In the genomic region with DNA sequence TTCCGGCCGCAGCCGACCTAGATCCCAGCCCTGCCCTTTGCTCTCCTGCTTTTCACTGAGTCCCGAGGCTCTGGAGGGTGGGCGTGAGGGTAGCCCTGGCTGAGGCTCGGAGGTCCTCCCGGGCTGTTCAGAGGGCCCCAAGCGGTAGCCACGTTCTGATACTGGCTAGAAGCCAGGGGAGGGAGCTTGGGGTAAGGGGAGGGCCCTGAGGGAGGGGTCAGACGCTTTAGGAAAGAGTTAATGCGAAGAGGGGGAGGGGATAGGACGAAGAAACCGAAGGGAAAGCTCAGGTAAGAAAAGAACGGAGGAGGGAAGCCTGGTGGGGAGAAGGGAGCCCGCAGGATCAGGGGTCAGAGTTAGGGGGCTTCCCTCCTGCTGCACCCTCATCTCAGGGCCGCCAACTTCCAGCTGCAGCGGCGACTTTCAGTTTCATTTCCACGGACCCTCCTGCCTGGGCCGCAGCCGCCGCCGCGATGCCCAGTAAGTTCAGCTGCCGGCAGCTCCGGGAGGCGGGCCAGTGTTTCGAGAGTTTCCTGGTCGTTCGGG, we compare ENCODE assay signal across 8 cellular contexts. TPM values are rescaled to one million over a fixed set of nuclear protein-coding genes. Genes with fewer than 3 reads are reported as not detected.
A peak's percentile ranks its signal among the peaks of the same experiment; 100 is the strongest.
DNase-seq lines count a peak whose midpoint lies in the region; ATAC-seq and TF ChIP-seq lines count a peak whose summit lies in the region.

A gene with protein sequence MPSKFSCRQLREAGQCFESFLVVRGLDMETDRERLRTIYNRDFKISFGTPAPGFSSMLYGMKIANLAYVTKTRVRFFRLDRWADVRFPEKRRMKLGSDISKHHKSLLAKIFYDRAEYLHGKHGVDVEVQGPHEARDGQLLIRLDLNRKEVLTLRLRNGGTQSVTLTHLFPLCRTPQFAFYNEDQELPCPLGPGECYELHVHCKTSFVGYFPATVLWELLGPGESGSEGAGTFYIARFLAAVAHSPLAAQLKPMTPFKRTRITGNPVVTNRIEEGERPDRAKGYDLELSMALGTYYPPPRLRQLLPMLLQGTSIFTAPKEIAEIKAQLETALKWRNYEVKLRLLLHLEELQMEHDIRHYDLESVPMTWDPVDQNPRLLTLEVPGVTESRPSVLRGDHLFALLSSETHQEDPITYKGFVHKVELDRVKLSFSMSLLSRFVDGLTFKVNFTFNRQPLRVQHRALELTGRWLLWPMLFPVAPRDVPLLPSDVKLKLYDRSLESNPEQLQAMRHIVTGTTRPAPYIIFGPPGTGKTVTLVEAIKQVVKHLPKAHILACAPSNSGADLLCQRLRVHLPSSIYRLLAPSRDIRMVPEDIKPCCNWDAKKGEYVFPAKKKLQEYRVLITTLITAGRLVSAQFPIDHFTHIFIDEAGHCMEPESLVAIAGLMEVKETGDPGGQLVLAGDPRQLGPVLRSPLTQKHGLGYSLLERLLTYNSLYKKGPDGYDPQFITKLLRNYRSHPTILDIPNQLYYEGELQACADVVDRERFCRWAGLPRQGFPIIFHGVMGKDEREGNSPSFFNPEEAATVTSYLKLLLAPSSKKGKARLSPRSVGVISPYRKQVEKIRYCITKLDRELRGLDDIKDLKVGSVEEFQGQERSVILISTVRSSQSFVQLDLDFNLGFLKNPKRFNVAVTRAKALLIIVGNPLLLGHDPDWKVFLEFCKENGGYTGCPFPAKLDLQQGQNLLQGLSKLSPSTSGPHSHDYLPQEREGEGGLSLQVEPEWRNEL (plus strand): TSS at position 220 of the 546 bp plus-strand sequence. CDS start 254 bp downstream, at position 474.

- peaks cover 45 to 58% (median 52%) of the 10 kb centered on the region in 3 donors for H3K4me1 Mint-ChIP-seq in CD8-positive, alpha-beta memory T cell
- H3K4me1 Mint-ChIP-seq in activated T-helper 2 cell treated with anti-CD3 and anti-CD28 coated beads, Interferon-gamma antibody, Interleukin-2, Interleukin-4, amounts not matched to agents 10 μg/mL and 5 μg/mL and 100 μg/mL, durations not matched to agents 14 hours and 24 hours and 36 hours (ENCODE audit: low read depth): peaks cover 43% of the 10 kb centered on the region
- peaks cover 38% of the 10 kb centered on the region for H3K4me1 Mint-ChIP-seq in nephron

- H3K9me3 ChIP-seq in CD8-positive, alpha-beta memory T cell (ENCODE audit: low read length): no peaks in the 10 kb centered on the region

- ATAC-seq in GM21423 (IDR thresholded peaks at IDR 0.05; ENCODE audit: unreplicated experiment): peak; percentile 56

- TF ChIP-seq CTCF in nephron (IDR thresholded peaks at IDR 0.05; ENCODE audit: unreplicated experiment in 3 of 3): no peak

- peak within 1 kb of the TSS; percentile 81 for H3K27ac ChIP-seq in CD8-positive, alpha-beta memory T cell (ENCODE audit: low read depth, low read length)

- H3K27me3 ChIP-seq in CD8-positive, alpha-beta memory T cell (ENCODE audit: insufficient read depth, low read length, poor library complexity, severe bottlenecking): no peaks in the 10 kb centered on the region

- peak within 1 kb of the TSS; percentile 61 to 98 (median 94) for H3K27ac Mint-ChIP-seq in CD8-positive, alpha-beta memory T cell
- H3K27ac Mint-ChIP-seq in activated T-helper 2 cell treated with anti-CD3 and anti-CD28 coated beads, Interferon-gamma antibody, Interleukin-2, Interleukin-4, amounts not matched to agents 10 μg/mL and 5 μg/mL and 100 μg/mL, durations not matched to agents 14 hours and 24 hours and 36 hours: peak within 1 kb of the TSS; percentile 99
- H3K27ac Mint-ChIP-seq in nephron: peak within 1 kb of the TSS; percentile 99

- peak within 1 kb of the TSS; percentile 81 to 99 (median 97) for H3K4me3 Mint-ChIP-seq in CD8-positive, alpha-beta memory T cell
- peak within 1 kb of the TSS; percentile 99 for H3K4me3 Mint-ChIP-seq in activated T-helper 2 cell treated with anti-CD3 and anti-CD28 coated beads, Interferon-gamma antibody, Interleukin-2, Interleukin-4, amounts not matched to agents 10 μg/mL and 5 μg/mL and 100 μg/mL, durations not matched to agents 14 hours and 24 hours and 36 hours (ENCODE audit: low read depth)
- peak within 1 kb of the TSS; percentile 97 to 98 (median 97) for H3K4me3 Mint-ChIP-seq in nephron

- no peaks in the 10 kb centered on the region for H3K27me3 Mint-ChIP-seq in CD8-positive, alpha-beta memory T cell
- no peaks in the 10 kb centered on the region for H3K27me3 Mint-ChIP-seq in activated T-helper 2 cell treated with anti-CD3 and anti-CD28 coated beads, Interferon-gamma antibody, Interleukin-2, Interleukin-4, amounts not matched to agents 10 μg/mL and 5 μg/mL and 100 μg/mL, durations not matched to agents 14 hours and 24 hours and 36 hours (ENCODE audit: low read depth)
- H3K27me3 Mint-ChIP-seq in nephron (ENCODE audit: low read depth): no peaks in the 10 kb centered on the region

- peak within 1 kb of the TSS; percentile 79 for H3K4me3 ChIP-seq in CD8-positive, alpha-beta memory T cell (ENCODE audit: low read length)

- no peaks in the 10 kb centered on the region for H3K9me3 Mint-ChIP-seq in CD8-positive, alpha-beta memory T cell
- H3K9me3 Mint-ChIP-seq in activated T-helper 2 cell treated with anti-CD3 and anti-CD28 coated beads, Interferon-gamma antibody, Interleukin-2, Interleukin-4, amounts not matched to agents 10 μg/mL and 5 μg/mL and 100 μg/mL, durations not matched to agents 14 hours and 24 hours and 36 hours: no peaks in the 10 kb centered on the region
- H3K9me3 Mint-ChIP-seq in nephron: no peaks in the 10 kb centered on the region

- POLR2A ChIA-PET in CD8-positive, alpha-beta memory T cell (lab: Charles Lee): interaction anchor here (0.6 to 2.9 kb wide), 8 partner anchors 12 to 56 kb away, joined by 3 to 32 read pairs (median 3); a partner anchor contains a TSS

- CTCF ChIA-PET in CD8-positive, alpha-beta memory T cell (lab: Charles Lee): interaction anchor here (0.6 to 4.1 kb wide), 17 partner anchors 11 to 283 kb away, joined by 3 to 23 read pairs (median 5); a partner anchor contains a TSS

- H3K36me3 ChIP-seq in CD8-positive, alpha-beta memory T cell (ENCODE audit: insufficient read depth, low read length): peaks cover 4% of the 10 kb centered on the region

- intact Hi-C loops in activated T-helper 2 cell treated with anti-CD3 and anti-CD28 coated beads, Interferon-gamma antibody, Interleukin-2, Interleukin-4, amounts not matched to agents 10 μg/mL and 5 μg/mL and 100 μg/mL, durations not matched to agents 14 hours and 24 hours and 36 hours (cut with micrococcal nuclease): loop anchor here (1.0 to 2.0 kb wide), 2 partner anchors 30 to 54 kb away; no protein-coding TSS in a partner anchor

- peak; percentile 48 to 77 (median 64) for DNase-seq in CD8-positive, alpha-beta memory T cell
- DNase-seq in HuH-7.5 (ENCODE audit: low spot score) (peak; percentile 61), RKO (ENCODE audit: low spot score) (peak; percentile 81), fibroblast of peridontal ligament (ENCODE audit: extremely low read depth) (peak; percentile 73), stromal cell of bone marrow (ENCODE audit: low read depth) (peak; percentile 44)
- DNase-seq in activated T-helper 2 cell treated with anti-CD3 and anti-CD28 coated beads, Interferon-gamma antibody, Interleukin-2, Interleukin-4, amounts not matched to agents 10 μg/mL and 5 μg/mL and 100 μg/mL, durations not matched to agents 14 hours and 24 hours and 36 hours (ENCODE audit: low spot score): peak; percentile 60

- H3K36me3 Mint-ChIP-seq in CD8-positive, alpha-beta memory T cell: peaks cover 4 to 34% (median 12%) of the 10 kb centered on the region in 3 donors
- peaks cover 61% of the 10 kb centered on the region for H3K36me3 Mint-ChIP-seq in activated T-helper 2 cell treated with anti-CD3 and anti-CD28 coated beads, Interferon-gamma antibody, Interleukin-2, Interleukin-4, amounts not matched to agents 10 μg/mL and 5 μg/mL and 100 μg/mL, durations not matched to agents 14 hours and 24 hours and 36 hours (ENCODE audit: low read depth)
- peaks cover 50% of the 10 kb centered on the region for H3K36me3 Mint-ChIP-seq in nephron (ENCODE audit: low read depth)

- peaks cover 24% of the 10 kb centered on the region for H3K4me1 ChIP-seq in CD8-positive, alpha-beta memory T cell (ENCODE audit: insufficient read depth, low read length)

RNA-seq across cellular contexts. Expression of the gene that starts here (rescaled TPM):
- total RNA-seq in CD8-positive, alpha-beta memory T cell: 10 to 100 TPM; 29.9 to 31.0 TPM
- polyA plus RNA-seq in CD8-positive, alpha-beta memory T cell: 33.7 TPM
- 64.5 and 68.1 TPM in 2 replicates for total RNA-seq in activated T-helper 2 cell treated with anti-CD3 and anti-CD28 coated beads, Interferon-gamma antibody, Interleukin-2, Interleukin-4, amounts not matched to agents 10 μg/mL and 5 μg/mL and 100 μg/mL, durations not matched to agents 14 hours and 24 hours and 36 hours

Comparison
In these comparisons a context has a peak if more than half of its experiments do, and no peak if none do; other contexts are left out.
1. Peak in every context shown above with its lines: DNase-seq, ATAC-seq, H3K4me3 ChIP-seq and H3K27ac ChIP-seq.